11 cellular contexts compared by ENCODE assay signal in genomic region chrX:14670819-14671218, GRCh38.
A peak's percentile ranks its signal among the peaks of the same experiment; 100 is the strongest.
DNase-seq lines count a peak whose midpoint lies in the region; ATAC-seq and TF ChIP-seq lines count a peak whose summit lies in the region.
"Had no signal": no experiment of that assay in that cellular context is flagged by ENCODE, and none has a peak within 500 bp of the region (broad histone marks: within the 10 kb centered on the region; RNA-seq: fewer than 3 reads in every experiment).

No MANE protein-coding gene starts in this region.

- ATAC-seq in GM19395 (IDR thresholded peaks at IDR 0.05; ENCODE audit: unreplicated experiment) (peak; percentile 75), HG02678 (IDR thresholded peaks at IDR 0.05; ENCODE audit: unreplicated experiment) (peak; percentile 68), HG03432 (IDR thresholded peaks at IDR 0.05; ENCODE audit: unreplicated experiment) (peak; percentile 75)
- ATAC-seq: T-helper 17 cell had no signal

- H3K36me3 Mint-ChIP-seq in Calu3 (ENCODE audit: insufficient read depth, unreplicated experiment) = no peaks in the 10 kb centered on the region
- H3K36me3 Mint-ChIP-seq: activated naive CD4-positive, alpha-beta T cell treated with anti-CD3 and anti-CD28 coated beads, Interleukin-2, amount 50 U/mL, for 24 hours; immature natural killer cell had no signal

- peaks cover 48% of the 10 kb centered on the region for H3K4me1 Mint-ChIP-seq in Calu3 (ENCODE audit: low read depth, unreplicated experiment)
- H3K4me1 Mint-ChIP-seq: activated naive CD4-positive, alpha-beta T cell treated with anti-CD3 and anti-CD28 coated beads, Interleukin-2, amount 50 U/mL, for 24 hours; immature natural killer cell had no signal

- H3K4me3 Mint-ChIP-seq in Calu3 (ENCODE audit: low read depth, unreplicated experiment) = no peak overlapping the region
- H3K4me3 Mint-ChIP-seq: activated naive CD4-positive, alpha-beta T cell treated with anti-CD3 and anti-CD28 coated beads, Interleukin-2, amount 50 U/mL, for 24 hours; immature natural killer cell; T-helper 17 cell had no signal

- H3K27ac ChIP-seq in caudate nucleus (ENCODE audit: low read depth, low read length) = no peak overlapping the region

- DNase-seq in GM10266 (ENCODE audit: extremely low spot score) = peak; percentile 3
- DNase-seq in BE2C = no peak
- DNase-seq in Calu3 = no peak
- DNase-seq in lower leg skin (ENCODE audit: low spot score in 2 of 2) = no peak
- DNase-seq in caudate nucleus (lab: John Stamatoyannopoulos, UW) = no peak
- DNase-seq: immature natural killer cell, T-helper 17 cell had no signal

- H3K27me3 Mint-ChIP-seq in Calu3 (ENCODE audit: unreplicated experiment) = no peaks in the 10 kb centered on the region
- H3K27me3 Mint-ChIP-seq: activated naive CD4-positive, alpha-beta T cell treated with anti-CD3 and anti-CD28 coated beads, Interleukin-2, amount 50 U/mL, for 24 hours; T-helper 17 cell had no signal

- no peak overlapping the region for H3K27ac Mint-ChIP-seq in Calu3 (ENCODE audit: unreplicated experiment)
- H3K27ac Mint-ChIP-seq: activated naive CD4-positive, alpha-beta T cell treated with anti-CD3 and anti-CD28 coated beads, Interleukin-2, amount 50 U/mL, for 24 hours; immature natural killer cell; T-helper 17 cell had no signal

- H3K4me1 ChIP-seq in BE2C = peaks cover 2% of the 10 kb centered on the region; the same call in 1 of the 2 replicates

- TF ChIP-seq CTCF in GM10266 (IDR thresholded peaks at IDR 0.05; ENCODE audit: control insufficient read depth, insufficient read depth, low read depth, missing control alignments) (no peak), BE2C (IDR thresholded peaks at IDR 0.05; ENCODE audit: low read depth, low read length) (no peak), Calu3 (IDR thresholded peaks at IDR 0.05; ENCODE audit: unreplicated experiment) (no peak), lower leg skin (IDR thresholded peaks at IDR 0.05) (no peak)

- WGBS in lower leg skin, 2 donors = 63 to 74% methylated on average over 1 of the region's 1 CpG

- H3K9me3 Mint-ChIP-seq in Calu3 (ENCODE audit: low read depth, unreplicated experiment) = peaks cover 3% of the 10 kb centered on the region
- H3K9me3 Mint-ChIP-seq: activated naive CD4-positive, alpha-beta T cell treated with anti-CD3 and anti-CD28 coated beads, Interleukin-2, amount 50 U/mL, for 24 hours had no signal

- CTCF ChIA-PET in Calu3 (lab: Charles Lee) = no interaction called here

- BruUV-seq in Calu3 (replicated peaks; lab: Mats Ljungman, UMichigan) = no TSS peak

- H3K36me3 ChIP-seq in BE2C = no peaks in the 10 kb centered on the region

- no peaks in the 10 kb centered on the region for H3K27me3 ChIP-seq in BE2C

- intact Hi-C loops in Calu3 (cut with micrococcal nuclease; ENCODE audit: unreplicated experiment) = no loop called here
- intact Hi-C loops in lower leg skin (cut with DNase I; ENCODE audit: low total_unique reads) = no loop called here

- TF ChIP-seq POLR2A in lower leg skin (IDR thresholded peaks at IDR 0.05) = no peak

- H3K4me3 ChIP-seq in BE2C (ENCODE audit: low read depth, low read length) = no peak overlapping the region
- H3K4me3 ChIP-seq in lower leg skin (ENCODE audit: low read depth, poor library complexity, severe bottlenecking) = no peak overlapping the region

- no peaks in the 10 kb centered on the region for H3K9me3 ChIP-seq in BE2C
